Comparison of ENCODE assay signal across 13 cellular contexts in genomic region chr1:8165595-8166360, GRCh38.
DNase-seq lines count a peak whose midpoint lies in the region; ATAC-seq, FAIRE-seq and TF ChIP-seq lines count a peak whose summit lies in the region.
"Had no signal": no experiment of that assay in that cellular context is flagged by ENCODE, and none has a peak within 500 bp of the region (broad histone marks: within the 10 kb centered on the region; RNA-seq: fewer than 3 reads in every experiment).

No MANE protein-coding gene starts in this region.

- DNase-seq in HepG2 (ENCODE audit: low spot score) (no peak), NCI-H774 (lab: John Stamatoyannopoulos, UW) (no peak), NCI-H1694 treated with DMSO at 0.1 percent for 48 hours (lab: John Stamatoyannopoulos, UW) (no peak)
- no peak for DNase-seq in natural killer cell treated with Interleukin-12 subunit alpha and Interleukin-12 subunit beta and Interleukin-15 and Interleukin-18, amount 100 ng/mL, for 72 hours (ENCODE audit: low spot score)
- DNase-seq: COR-L47, GOT3, transverse colon had no signal

- H3K9me3 ChIP-seq in HEK293 (ENCODE audit: control insufficient read depth, insufficient read depth, low read depth, low read length): no peaks in the 10 kb centered on the region
- H3K9me3 ChIP-seq in HepG2 (ENCODE audit: low read length): no peaks in the 10 kb centered on the region
- H3K9me3 ChIP-seq: neutrophil, transverse colon had no signal

- TF ChIP-seq CTCF in C4-2B (conservative IDR thresholded peaks at IDR 0.05) (no peak), HEK293 (tag by site-specific recombination; IDR thresholded peaks at IDR 0.05) (no peak), WI38 (IDR thresholded peaks at IDR 0.05; ENCODE audit: low read depth, low read length) (peak; percentile 14; the same call in 1 of the 2 replicates), HepG2 (CRISPR knock-in tag; IDR thresholded peaks at IDR 0.05) (peak; percentile 32)

- no peaks in the 10 kb centered on the region for H4K20me1 ChIP-seq in HepG2 (ENCODE audit: insufficient read depth, low read length)

- no peaks in the 10 kb centered on the region for H3K9me3 Mint-ChIP-seq in natural killer cell treated with Interleukin-12 subunit alpha and Interleukin-12 subunit beta and Interleukin-15 and Interleukin-18, amount 100 ng/mL, for 72 hours

- H3K4me1 ChIP-seq in HEK293 (ENCODE audit: control insufficient read depth, insufficient read depth, low read length) (no peaks in the 10 kb centered on the region), HepG2 (ENCODE audit: insufficient read depth, low read length) (peaks cover 80% of the 10 kb centered on the region)

- no peak overlapping the region for H3K4me3 ChIP-seq in HEK293 (ENCODE audit: low read depth, low read length)
- H3K4me3 ChIP-seq in WI38 (ENCODE audit: low read depth, low read length): no peak overlapping the region
- no peak overlapping the region for H3K4me3 ChIP-seq in HepG2 (replicated peaks in 1 of 3; ENCODE audit: insufficient read depth in 1 of 3, low read depth in 2 of 3, low read length in 3 of 3)
- H3K4me3 ChIP-seq: transverse colon had no signal

- TF ChIP-seq EP300 in HepG2 (IDR thresholded peaks at IDR 0.05; ENCODE audit: low read depth in 2 of 2, low read length in 2 of 2) (no peak), HepG2 (CRISPR knock-in tag; IDR thresholded peaks at IDR 0.05; ENCODE audit: borderline replicate concordance) (no peak)

- POLR2A ChIA-PET in HEK293 (lab: Yijun Ruan, JAX) (interaction anchor here (0.5 to 0.8 kb wide), 2 partner anchors 32 to 110 kb away, joined by 3 to 5 read pairs; no protein-coding TSS in a partner anchor), HepG2 (lab: Yijun Ruan, JAX) (interaction anchor here (0.6 to 7.2 kb wide), 4 partner anchors 11 to 138 kb away, joined by 3 to 106 read pairs (median 32); partner anchors contain the start of gene ERRFI1)

- H3K27me3 Mint-ChIP-seq in natural killer cell treated with Interleukin-12 subunit alpha and Interleukin-12 subunit beta and Interleukin-15 and Interleukin-18, amount 100 ng/mL, for 72 hours: peaks cover 10% of the 10 kb centered on the region in 2 donors

- no peaks in the 10 kb centered on the region for H3K27me3 ChIP-seq in HepG2 (ENCODE audit: control insufficient read depth in 1 of 2, insufficient read depth in 2 of 2, low read length in 2 of 2)
- H3K27me3 ChIP-seq: transverse colon had no signal

- intact Hi-C loops in HepG2 (cut with micrococcal nuclease; ENCODE audit: unreplicated experiment): loop anchor here (5.0 kb wide), 1 partner anchor 43 kb away; no protein-coding TSS in a partner anchor

- no peak overlapping the region for H2AFZ ChIP-seq in HepG2 (ENCODE audit: low read length)

- no peaks in the 10 kb centered on the region for H3K79me2 ChIP-seq in HepG2 (ENCODE audit: insufficient read depth, low read length)

- WGBS in HepG2 (ENCODE audit: low lambda C conversion rate): 93% methylated on average over 13 of the region's 14 CpGs

- no peaks in the 10 kb centered on the region for H3K36me3 Mint-ChIP-seq in natural killer cell treated with Interleukin-12 subunit alpha and Interleukin-12 subunit beta and Interleukin-15 and Interleukin-18, amount 100 ng/mL, for 72 hours

- H3K4me3 Mint-ChIP-seq in natural killer cell treated with Interleukin-12 subunit alpha and Interleukin-12 subunit beta and Interleukin-15 and Interleukin-18, amount 100 ng/mL, for 72 hours: no peak overlapping the region

- no peak overlapping the region for H3K4me2 ChIP-seq in HepG2 (ENCODE audit: low read depth, low read length)

- CTCF ChIA-PET in HEK293 (lab: Yijun Ruan, JAX) (interaction anchor here (0.6 to 1.4 kb wide), 10 partner anchors 10 to 592 kb away, joined by 3 to 6 read pairs (median 4); no protein-coding TSS in a partner anchor), HepG2 (lab: Yijun Ruan, JAX; ENCODE audit: low intra/inter-chr PET ratio, low total read pairs) (no interaction called here)

- H3K36me3 ChIP-seq in HEK293 (ENCODE audit: control insufficient read depth in 2 of 2, insufficient read depth in 1 of 2, low read length in 2 of 2): no peaks in the 10 kb centered on the region
- no peaks in the 10 kb centered on the region for H3K36me3 ChIP-seq in HepG2 (replicated peaks in 1 of 2; ENCODE audit: control insufficient read depth in 1 of 2, insufficient read depth in 2 of 2, low read length in 2 of 2)
- H3K36me3 ChIP-seq: neutrophil, transverse colon had no signal

- TF ChIP-seq POLR2A in HepG2 (IDR thresholded peaks at IDR 0.05; ENCODE audit: insufficient read depth in 1 of 2, low read depth in 2 of 2, low read length in 2 of 2): no peak

- in situ Hi-C loops in HepG2 (cut with HindIII; ENCODE audit: extremely low pct_ligation_motif_present, low pct_unique_long_range_greater_than_20kb): no loop called here

- H3K4me1 Mint-ChIP-seq in natural killer cell treated with Interleukin-12 subunit alpha and Interleukin-12 subunit beta and Interleukin-15 and Interleukin-18, amount 100 ng/mL, for 72 hours (ENCODE audit: low read depth in 2 of 2): peaks cover 27% of the 10 kb centered on the region in 2 donors

- H3K27ac ChIP-seq in C4-2B (0 out of 2 replicates have a peak overlapping the region, but pooled peaks have one; percentile 4), HEK293 (ENCODE audit: extremely low read depth, low read depth, low read length) (no peak overlapping the region), HepG2 (ENCODE audit: extremely low read length, insufficient read depth, low read length) (no peak overlapping the region)
- H3K27ac ChIP-seq: neutrophil, transverse colon had no signal

- no peak overlapping the region for H3K27ac Mint-ChIP-seq in natural killer cell treated with Interleukin-12 subunit alpha and Interleukin-12 subunit beta and Interleukin-15 and Interleukin-18, amount 100 ng/mL, for 72 hours

- TF ChIP-seq RAD21 in HepG2 (CRISPR knock-in tag; IDR thresholded peaks at IDR 0.05): peak; percentile 28; the same call in 1 of the 2 replicates

- no TSS peak for BruUV-seq in HepG2 (replicated peaks; lab: Mats Ljungman, UMichigan)

- no peak overlapping the region for H3K9ac ChIP-seq in HepG2 (ENCODE audit: insufficient read depth, low read depth, low read length)

- FAIRE-seq in HepG2 (lab: Jason Lieb, UNC): no peak
- FAIRE-seq: colon had no signal

- ATAC-seq in HepG2 (no peak), HG02759 (IDR thresholded peaks at IDR 0.05; ENCODE audit: unreplicated experiment) (no peak)
- ATAC-seq in natural killer cell treated with Interleukin-12 subunit alpha and Interleukin-12 subunit beta and Interleukin-15 and Interleukin-18, amount 100 ng/mL, for 72 hours: no peak

TF ChIP-seq in HEK293, 187 proteins besides CTCF, POLR2A, EP300 and RAD21 (continues in another document):
- TF ChIP-seq ZFP41 (tag by site-specific recombination; IDR thresholded peaks at IDR 0.05; ENCODE audit: borderline replicate concordance) (no peak), ZNF555 (tag by site-specific recombination; conservative IDR thresholded peaks at IDR 0.05) (no peak), ZNF341 (tag by site-specific recombination; IDR thresholded peaks at IDR 0.05; ENCODE audit: low read depth) (no peak), BCL11A (tag by site-specific recombination; IDR thresholded peaks at IDR 0.05; ENCODE audit: low read depth) (no peak), ZNF610 (tag by site-specific recombination; IDR thresholded peaks at IDR 0.05; ENCODE audit: borderline replicate concordance) (0 out of 2 replicates have a peak, but pooled peaks have one; percentile 12), ZNF426 (tag by site-specific recombination; IDR thresholded peaks at IDR 0.05) (no peak), KLF17 (tag by site-specific recombination; IDR thresholded peaks at IDR 0.05) (no peak)

TF ChIP-seq in HepG2, 621 proteins besides CTCF, POLR2A, EP300 and RAD21 (continues in another document):
- TF ChIP-seq PCBP1 (IDR thresholded peaks at IDR 0.05; ENCODE audit: borderline replicate concordance, low read depth, low read length) (no peak), SMC3 (IDR thresholded peaks at IDR 0.05; ENCODE audit: low read length) (0 out of 2 replicates have a peak, but pooled peaks have one; percentile 10), ZMYM2 (CRISPR knock-in tag; IDR thresholded peaks at IDR 0.05) (peak; percentile 48; the same call in 1 of the 2 replicates), ZNF720 (CRISPR knock-in tag; IDR thresholded peaks at IDR 0.05) (no peak)
- TF ChIP-seq, protein P1, sequence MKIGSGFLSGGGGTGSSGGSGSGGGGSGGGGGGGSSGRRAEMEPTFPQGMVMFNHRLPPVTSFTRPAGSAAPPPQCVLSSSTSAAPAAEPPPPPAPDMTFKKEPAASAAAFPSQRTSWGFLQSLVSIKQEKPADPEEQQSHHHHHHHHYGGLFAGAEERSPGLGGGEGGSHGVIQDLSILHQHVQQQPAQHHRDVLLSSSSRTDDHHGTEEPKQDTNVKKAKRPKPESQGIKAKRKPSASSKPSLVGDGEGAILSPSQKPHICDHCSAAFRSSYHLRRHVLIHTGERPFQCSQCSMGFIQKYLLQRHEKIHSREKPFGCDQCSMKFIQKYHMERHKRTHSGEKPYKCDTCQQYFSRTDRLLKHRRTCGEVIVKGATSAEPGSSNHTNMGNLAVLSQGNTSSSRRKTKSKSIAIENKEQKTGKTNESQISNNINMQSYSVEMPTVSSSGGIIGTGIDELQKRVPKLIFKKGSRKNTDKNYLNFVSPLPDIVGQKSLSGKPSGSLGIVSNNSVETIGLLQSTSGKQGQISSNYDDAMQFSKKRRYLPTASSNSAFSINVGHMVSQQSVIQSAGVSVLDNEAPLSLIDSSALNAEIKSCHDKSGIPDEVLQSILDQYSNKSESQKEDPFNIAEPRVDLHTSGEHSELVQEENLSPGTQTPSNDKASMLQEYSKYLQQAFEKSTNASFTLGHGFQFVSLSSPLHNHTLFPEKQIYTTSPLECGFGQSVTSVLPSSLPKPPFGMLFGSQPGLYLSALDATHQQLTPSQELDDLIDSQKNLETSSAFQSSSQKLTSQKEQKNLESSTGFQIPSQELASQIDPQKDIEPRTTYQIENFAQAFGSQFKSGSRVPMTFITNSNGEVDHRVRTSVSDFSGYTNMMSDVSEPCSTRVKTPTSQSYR (CRISPR knock-in tag; IDR thresholded peaks at IDR 0.05; ENCODE audit: borderline replicate concordance): peak; percentile 81; the same call in 1 of the 2 replicates

Comparison
In these comparisons a context has a peak if more than half of its experiments do, and no peak if none do; other contexts are left out.
1. CTCF ChIP-seq: peak in WI38 (single experiment) and HepG2 (single experiment); none in C4-2B (single experiment) and HEK293 (single experiment).